22 cellular contexts compared by ENCODE assay signal in genomic region chr14:53034688-53035087, GRCh38.
"Had no signal": no experiment of that assay in that cellular context is flagged by ENCODE, and none has a peak within 500 bp of the region (broad histone marks: within the 10 kb centered on the region; RNA-seq: fewer than 3 reads in every experiment).

No MANE protein-coding gene starts in this region.

- DNase-seq: activated CD4-positive, alpha-beta T cell treated with anti-CD3 and anti-CD28 coated beads for 4 hours; activated CD4-positive, alpha-beta T cell treated with anti-CD3 and anti-CD28 coated beads, Interleukin-2, amount 50 U/mL, for 48 hours; activated CD4-positive, CD25-positive, alpha-beta regulatory T cell; activated gamma-delta T cell treated with Interleukin-2 at 50 U/mL for 16 hours; activated T-cell treated with anti-CD3 and anti-CD28 coated beads, Interleukin-2, amount 50 U/mL, for 72 hours; foreskin fibroblast; heart right ventricle; left colon; naive B cell; occipital lobe; right lobe of liver; small intestine; stimulated activated CD4-positive, alpha-beta T cell treated with anti-CD3 and anti-CD28 coated beads, Interleukin-2, amount 100 ng/mL, for 48 hours; stimulated activated CD8-positive, alpha-beta memory T cell treated with anti-CD3 and anti-CD28 coated beads, Interleukin-4, amount 100 ng/mL, for 48 hours; stimulated activated naive B cell treated with anti-CD40 and anti-IgM and Interleukin-4, amounts not matched to agents 10 μg/mL and 1 μg/mL and 100 μg/mL, for 72 hours; T1000 had no signal

- H3K27me3 Mint-ChIP-seq: memory B cell; naive B cell; stimulated activated naive B cell treated with anti-CD40 and anti-IgM and Interleukin-4, amounts not matched to agents 10 μg/mL and 1 μg/mL and 100 μg/mL, for 72 hours had no signal

- ATAC-seq: activated naive CD4-positive, alpha-beta T cell treated with anti-CD3 and anti-CD28 coated beads, Interleukin-2, amount 50 U/mL, for 72 hours; activated T-cell treated with anti-CD3 and anti-CD28 coated beads, Interleukin-2, amount 50 U/mL, for 72 hours; heart right ventricle; left colon; right lobe of liver; stimulated activated naive B cell treated with anti-CD40 and anti-IgM and Interleukin-4, amounts not matched to agents 10 μg/mL and 1 μg/mL and 100 μg/mL, for 72 hours had no signal

- H3K36me3 ChIP-seq: breast epithelium, right lobe of liver, vagina had no signal

- H3K4me1 ChIP-seq: breast epithelium had no signal

- H3K27ac Mint-ChIP-seq: activated naive CD4-positive, alpha-beta T cell treated with anti-CD3 and anti-CD28 coated beads, Interleukin-2, amount 50 U/mL, for 72 hours; activated T-cell treated with anti-CD3 and anti-CD28 coated beads, Interleukin-2, amount 50 U/mL, for 72 hours; memory B cell; stimulated activated naive B cell treated with anti-CD40 and anti-IgM and Interleukin-4, amounts not matched to agents 10 μg/mL and 1 μg/mL and 100 μg/mL, for 72 hours; T-helper 1 cell treated with Interleukin-12 subunit alpha and Interleukin-12 subunit beta and Interleukin-4 antibody, amounts not matched to agents 30 μg/mL and 1 μg/mL, for 36 hours had no signal

- H3K27ac ChIP-seq: breast epithelium, right lobe of liver, vagina had no signal

- H3K9me3 ChIP-seq: breast epithelium, heart right ventricle, right lobe of liver, vagina had no signal

- H3K4me3 ChIP-seq: breast epithelium, heart right ventricle, right lobe of liver, vagina had no signal

- H3K27me3 ChIP-seq: breast epithelium, heart right ventricle, right lobe of liver, vagina had no signal

- H3K4me3 Mint-ChIP-seq: activated T-cell treated with anti-CD3 and anti-CD28 coated beads, Interleukin-2, amount 50 U/mL, for 72 hours; memory B cell; naive B cell; neural crest cell; stimulated activated naive B cell treated with anti-CD40 and anti-IgM and Interleukin-4, amounts not matched to agents 10 μg/mL and 1 μg/mL and 100 μg/mL, for 72 hours; T-helper 1 cell treated with Interleukin-12 subunit alpha and Interleukin-12 subunit beta and Interleukin-4 antibody, amounts not matched to agents 30 μg/mL and 1 μg/mL, for 36 hours had no signal

- H3K4me1 Mint-ChIP-seq: memory B cell, naive B cell, neural crest cell had no signal
